1 cellular context compared by ENCODE assay signal in genomic region chr1:56911539-56911938, GRCh38.
A peak's percentile ranks its signal among the peaks of the same experiment; 100 is the strongest.
TF ChIP-seq lines count a peak whose summit lies in the region.

No MANE protein-coding gene starts in this region.

TF ChIP-seq in liver, 16 proteins besides CTCF, POLR2A, EP300 and RAD21 (continued from another document):
- TF ChIP-seq EGR1 (IDR thresholded peaks at IDR 0.05; ENCODE audit: low read depth in 2 of 2) = peak; percentile 45 to 90
- peak; percentile 89 to 93 for TF ChIP-seq HNF4A (conservative IDR thresholded peaks at IDR 0.05)
- no peak for TF ChIP-seq TAF1 (conservative IDR thresholded peaks at IDR 0.05)
- TF ChIP-seq SP1 (IDR thresholded peaks at IDR 0.05) = peak; percentile 96
- peak; percentile 34 for TF ChIP-seq NR2F2 (IDR thresholded peaks at IDR 0.05)
- peak; percentile 79 for TF ChIP-seq YY1 (IDR thresholded peaks at IDR 0.05)
- peak; percentile 73 to 92 for TF ChIP-seq JUND (IDR thresholded peaks at IDR 0.05)
- peak; percentile 94 for TF ChIP-seq FOXA1 (IDR thresholded peaks at IDR 0.05)
- peak; percentile 55 for TF ChIP-seq HNF4G (IDR thresholded peaks at IDR 0.05)
- TF ChIP-seq MAX (IDR thresholded peaks at IDR 0.05) = peak; percentile 99
- TF ChIP-seq FOXA2 (IDR thresholded peaks at IDR 0.05) = peak; percentile 97
- peak; percentile 77 for TF ChIP-seq REST (IDR thresholded peaks at IDR 0.05)
- peak; percentile 92 to 97 for TF ChIP-seq RXRA (IDR thresholded peaks at IDR 0.05)
- no peak for TF ChIP-seq GABPA (IDR thresholded peaks at IDR 0.05 in 1 of 2, conservative IDR thresholded peaks at IDR 0.05 in 1 of 2)
